25 cellular contexts compared by ENCODE assay signal in the genomic region with DNA sequence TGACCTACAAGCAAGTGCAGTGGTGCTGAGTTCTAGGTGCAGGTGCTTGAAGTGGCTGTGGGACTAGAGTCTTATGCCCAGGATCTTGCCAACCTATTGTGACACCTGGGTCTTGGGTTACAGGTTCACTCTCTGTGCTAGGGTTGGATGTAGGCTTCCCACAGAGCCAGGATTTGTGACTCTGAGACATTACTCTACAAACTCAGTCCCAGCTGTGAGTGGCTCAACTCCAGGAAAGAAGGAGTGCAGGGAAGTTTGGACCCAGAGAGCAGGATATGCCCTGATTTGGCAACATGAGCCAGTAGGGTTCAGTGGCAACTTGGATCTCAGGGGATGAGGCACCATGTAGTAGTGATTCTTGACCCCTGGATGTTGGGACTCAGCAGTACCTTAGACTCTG.
"Had no signal": no experiment of that assay in that cellular context is flagged by ENCODE, and none has a peak within 500 bp of the region (broad histone marks: within the 10 kb centered on the region; RNA-seq: fewer than 3 reads in every experiment).

No MANE protein-coding gene starts in this region.

- H3K36me3 ChIP-seq: cardiac muscle cell, left lung, neutrophil, pancreas, right atrium auricular region, vagina had no signal

- H3K4me3 ChIP-seq: cardiac muscle cell, hepatocyte, left lung, pancreas, psoas muscle, right atrium auricular region, vagina had no signal

- H3K4me1 ChIP-seq: foreskin keratinocyte had no signal

- H3K4me2 ChIP-seq: hepatocyte had no signal

- DNase-seq: activated CD4-positive, alpha-beta T cell treated with anti-CD3 and anti-CD28 coated beads, Interleukin-2, amount 50 U/mL, for 4 hours; activated effector memory CD4-positive, alpha-beta T cell treated with Interleukin-2 at 50 U/mL for 16 hours; activated naive CD4-positive, alpha-beta T cell treated with anti-CD3 and anti-CD28 coated beads, Interleukin-2, amount 10 ng/mL, durations not matched to agents 7 days and 5 days; activated T-cell treated with anti-CD3 and anti-CD28 coated beads, Interleukin-2, amount 50 U/mL, for 72 hours; amygdala; effector CD4-positive, alpha-beta T cell; erythroblast; foreskin keratinocyte; immature natural killer cell; left lung; mammary epithelial cell; midbrain; pancreas; psoas muscle; stimulated activated CD4-positive, alpha-beta T cell treated with anti-CD3 and anti-CD28 coated beads, Interleukin-4, amount 100 ng/mL, for 4 hours; stimulated activated naive CD8-positive, alpha-beta T cell treated with anti-CD3 and anti-CD28 coated beads, Interleukin-15, amount 100 ng/mL, for 72 hours; T-cell had no signal

- FAIRE-seq: pancreas, TTC549 had no signal

- H3K27ac ChIP-seq: cardiac muscle cell, foreskin keratinocyte, hepatocyte, left lung, neutrophil, pancreas, psoas muscle, vagina had no signal

- H3K9me3 ChIP-seq: left lung, neutrophil, pancreas, right atrium auricular region, vagina had no signal

- H2AFZ ChIP-seq: hepatocyte had no signal

- H3K27me3 ChIP-seq: cardiac muscle cell, foreskin keratinocyte, hepatocyte, left lung, neutrophil, pancreas, right atrium auricular region, vagina had no signal

- ATAC-seq: activated T-cell treated with anti-CD3 and anti-CD28 coated beads, Interleukin-2, amount 50 U/mL, for 72 hours; foreskin keratinocyte; left lung; natural killer cell treated with Interleukin-12 subunit alpha and Interleukin-12 subunit beta and Interleukin-15 and Interleukin-18, amount 100 ng/mL, for 72 hours; pancreas; stimulated activated naive CD8-positive, alpha-beta T cell treated with anti-CD3 and anti-CD28 coated beads, Interleukin-15, amount 100 ng/mL, for 72 hours; T-cell; WTC11 had no signal
